In the genomic region with DNA sequence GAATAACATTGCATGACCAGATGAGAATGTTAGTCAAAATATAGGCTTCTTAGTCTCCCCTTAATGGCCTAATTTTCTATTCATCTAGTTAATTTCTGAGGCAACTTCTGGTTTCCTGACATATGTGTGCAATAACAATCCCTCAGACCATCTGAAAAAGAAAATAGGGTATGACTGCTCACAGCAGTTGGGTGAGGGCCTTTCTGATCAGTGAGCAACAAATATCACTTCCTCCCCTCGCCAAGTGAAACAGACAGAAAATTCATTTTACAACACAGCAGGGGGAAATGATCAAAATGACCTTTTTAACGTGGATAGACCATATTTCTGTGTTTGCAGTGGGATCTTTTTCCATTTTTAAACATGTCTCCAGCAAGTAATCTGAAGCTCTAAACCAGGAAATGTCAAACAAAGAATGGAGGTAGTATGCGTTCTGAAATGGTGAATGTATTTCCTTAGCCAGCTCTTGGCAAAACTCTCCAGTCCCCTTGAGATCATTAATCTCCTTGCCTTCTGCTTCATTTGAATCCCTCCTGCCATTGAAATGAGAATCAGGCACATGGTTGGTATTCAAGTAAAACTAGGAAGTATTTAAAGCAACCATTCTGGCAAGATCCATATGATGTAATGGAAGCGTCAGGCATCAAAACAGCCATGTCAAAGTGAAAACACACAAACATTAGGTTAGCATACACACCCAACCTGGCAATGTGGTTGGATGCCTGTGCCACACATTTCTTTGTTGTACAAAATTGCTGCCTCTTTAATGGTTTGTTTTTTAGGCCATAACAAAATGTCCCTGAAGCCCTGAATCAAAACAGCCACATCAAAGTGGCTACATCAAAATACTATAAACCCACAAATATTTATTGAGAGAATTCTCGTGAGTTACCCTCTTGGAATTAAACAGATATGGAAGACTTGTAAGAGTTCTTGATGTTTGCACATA, we compare ENCODE assay signal across 16 cellular contexts.
DNase-seq lines count a peak whose midpoint lies in the region; ATAC-seq, FAIRE-seq and TF ChIP-seq lines count a peak whose summit lies in the region.
"Had no signal": no experiment of that assay in that cellular context is flagged by ENCODE, and none has a peak within 500 bp of the region (broad histone marks: within the 10 kb centered on the region; RNA-seq: fewer than 3 reads in every experiment).

No MANE protein-coding gene starts in this region.

- ATAC-seq in HG02852 (IDR thresholded peaks at IDR 0.05; ENCODE audit: unreplicated experiment) = peak; percentile 75

- no peak for TF ChIP-seq POLR2A in testis (IDR thresholded peaks at IDR 0.05)
- TF ChIP-seq POLR2A in tibial nerve (IDR thresholded peaks at IDR 0.05) = no peak

- H3K4me1 Mint-ChIP-seq in astrocyte (ENCODE audit: low read depth, unreplicated experiment) = peaks cover 3% of the 10 kb centered on the region

- DNase-seq in DMS 273 (lab: John Stamatoyannopoulos, UW; ENCODE audit: unreplicated experiment) (peak; percentile 17), DMS 273 treated with DMSO at 0.1 percent for 48 hours (lab: John Stamatoyannopoulos, UW) (no peak), astrocyte (ENCODE audit: low read depth) (peak; percentile 72), renal cortical epithelial cell (ENCODE audit: low read depth) (peak; percentile 43), hepatocyte (ENCODE audit: low spot score) (no peak), testis (no peak), tibial nerve (ENCODE audit: low spot score in 2 of 2) (no peak)
- DNase-seq: activated CD4-positive, alpha-beta T cell treated with anti-CD3 and anti-CD28 coated beads for 1 hour; activated naive CD4-positive, alpha-beta T cell treated with anti-CD3 and anti-CD28 coated beads for 36 hours; effector memory CD4-positive, alpha-beta T cell; GDM1; NCI-H2171 treated with DMSO at 0.1 percent for 48 hours; SJCRH30 had no signal

- peaks cover 25% of the 10 kb centered on the region for H3K4me1 ChIP-seq in astrocyte (ENCODE audit: insufficient read depth, low read length)
- no peaks in the 10 kb centered on the region for H3K4me1 ChIP-seq in hepatocyte (ENCODE audit: insufficient read depth)
- H3K4me1 ChIP-seq in testis = no peaks in the 10 kb centered on the region
- H3K4me1 ChIP-seq in tibial nerve = peaks cover 0 to 13% (median 0%) of the 10 kb centered on the region in 4 donors

- 68% methylated on average over 5 of the region's 5 CpGs for WGBS in hepatocyte (ENCODE audit: low lambda C conversion rate, missing lambda C conversion rate)
- WGBS in testis, 2 donors = 77 to 81% methylated on average over 5 of the region's 5 CpGs
- WGBS in tibial nerve, 2 donors = 67 to 72% methylated on average over 5 of the region's 5 CpGs

- FAIRE-seq in astrocyte (lab: Jason Lieb, UNC) = no peak

- H3K79me2 ChIP-seq in astrocyte (ENCODE audit: insufficient read depth, low read length) (no peaks in the 10 kb centered on the region), hepatocyte (no peaks in the 10 kb centered on the region)

- peak overlapping the region; percentile 26 for H3K27ac Mint-ChIP-seq in astrocyte (ENCODE audit: unreplicated experiment)
- H3K27ac Mint-ChIP-seq: activated naive CD4-positive, alpha-beta T cell treated with anti-CD3 and anti-CD28 coated beads for 36 hours had no signal

- H3K27ac ChIP-seq in astrocyte (ENCODE audit: low read depth, low read length) = peak overlapping the region; percentile 9
- no peak overlapping the region for H3K27ac ChIP-seq in hepatocyte
- no peak overlapping the region for H3K27ac ChIP-seq in testis
- no peak overlapping the region for H3K27ac ChIP-seq in tibial nerve
- H3K27ac ChIP-seq: 22Rv1, SJCRH30 had no signal

- H3K9me3 Mint-ChIP-seq in astrocyte (ENCODE audit: unreplicated experiment) = no peaks in the 10 kb centered on the region
- H3K9me3 Mint-ChIP-seq: activated naive CD4-positive, alpha-beta T cell treated with anti-CD3 and anti-CD28 coated beads for 36 hours; IgD-negative memory B cell had no signal

- no peaks in the 10 kb centered on the region for H3K27me3 ChIP-seq in astrocyte (ENCODE audit: insufficient read depth, low read length)
- no peaks in the 10 kb centered on the region for H3K27me3 ChIP-seq in hepatocyte
- no peaks in the 10 kb centered on the region for H3K27me3 ChIP-seq in testis
- H3K27me3 ChIP-seq in tibial nerve = no peaks in the 10 kb centered on the region
- H3K27me3 ChIP-seq: SJCRH30 had no signal

- TF ChIP-seq EP300 in tibial nerve (IDR thresholded peaks at IDR 0.05) = no peak

- H4K20me1 ChIP-seq in astrocyte (ENCODE audit: insufficient read depth, low read length) (no peaks in the 10 kb centered on the region), hepatocyte (ENCODE audit: insufficient read depth, poor library complexity, severe bottlenecking) (no peaks in the 10 kb centered on the region)

- no peak overlapping the region for H3K4me3 Mint-ChIP-seq in astrocyte (ENCODE audit: unreplicated experiment)
- H3K4me3 Mint-ChIP-seq: activated naive CD4-positive, alpha-beta T cell treated with anti-CD3 and anti-CD28 coated beads for 36 hours had no signal

- H3K4me2 ChIP-seq in astrocyte (ENCODE audit: low read length) (no peak overlapping the region), hepatocyte (no peak overlapping the region)

- H3K9me3 ChIP-seq in astrocyte (ENCODE audit: insufficient read depth, low read depth, low read length) (no peaks in the 10 kb centered on the region), hepatocyte (ENCODE audit: low read depth) (no peaks in the 10 kb centered on the region), testis (no peaks in the 10 kb centered on the region), tibial nerve (no peaks in the 10 kb centered on the region)
- H3K9me3 ChIP-seq: SJCRH30 had no signal

- no peaks in the 10 kb centered on the region for H3K36me3 ChIP-seq in astrocyte (ENCODE audit: insufficient read depth, low read length)
- H3K36me3 ChIP-seq in hepatocyte (replicated peaks; ENCODE audit: insufficient read depth, low read depth) = no peaks in the 10 kb centered on the region
- H3K36me3 ChIP-seq in testis (ENCODE audit: low read depth, missing control alignments) = no peaks in the 10 kb centered on the region
- no peaks in the 10 kb centered on the region for H3K36me3 ChIP-seq in tibial nerve
- H3K36me3 ChIP-seq: SJCRH30 had no signal

- H3K4me3 ChIP-seq in astrocyte (ENCODE audit: insufficient read depth, low read depth, low read length) (no peak overlapping the region), hepatocyte (no peak overlapping the region), testis (no peak overlapping the region), tibial nerve (no peak overlapping the region)
- H3K4me3 ChIP-seq: SJCRH30 had no signal

- H3K9ac ChIP-seq in astrocyte (ENCODE audit: low read length) = no peak overlapping the region

- peaks cover 1% of the 10 kb centered on the region for H3K27me3 Mint-ChIP-seq in astrocyte (ENCODE audit: low read depth, unreplicated experiment)
- H3K27me3 Mint-ChIP-seq: IgD-negative memory B cell had no signal

- intact Hi-C loops in testis (cut with DNase I; ENCODE audit: low total_unique reads) = no loop called here

- peaks cover 4% of the 10 kb centered on the region for H3K36me3 Mint-ChIP-seq in astrocyte (ENCODE audit: low read depth, unreplicated experiment)
- H3K36me3 Mint-ChIP-seq: IgD-negative memory B cell had no signal

- TF ChIP-seq CTCF in astrocyte (IDR thresholded peaks at IDR 0.05; ENCODE audit: insufficient read depth, low read depth, low read length) (no peak), hepatocyte (IDR thresholded peaks at IDR 0.05; ENCODE audit: poor library complexity) (no peak), testis (IDR thresholded peaks at IDR 0.05) (no peak), tibial nerve (IDR thresholded peaks at IDR 0.05) (no peak)

- no peaks in the 10 kb centered on the region for H3K9me2 ChIP-seq in hepatocyte (replicated peaks; ENCODE audit: insufficient read depth)

- H2AFZ ChIP-seq in astrocyte (ENCODE audit: low read depth, low read length) = peak overlapping the region; percentile 3
- H2AFZ ChIP-seq in hepatocyte = no peak overlapping the region

Comparison
In these comparisons a context has a peak if more than half of its experiments do, and no peak if none do; other contexts are left out.
1. DNase-seq: peak in DMS 273 (single experiment), astrocyte (single experiment) and renal cortical epithelial cell (single experiment); none in DMS 273 treated with DMSO at 0.1 percent for 48 hours (single experiment), hepatocyte (single experiment), testis (single experiment) and tibial nerve (0 of 2).